1 cellular context compared by ENCODE assay signal in genomic region chr16:30401768-30402425, GRCh38.
TF ChIP-seq lines count a peak whose summit lies in the region.

No MANE protein-coding gene starts in this region.

TF ChIP-seq in HepG2, 621 proteins besides CTCF, POLR2A, EP300 and RAD21 (continued from another document and continues in another):
- peak; percentile 28; the same call in 1 of the 2 replicates for TF ChIP-seq YEATS2 (CRISPR knock-in tag; IDR thresholded peaks at IDR 0.05; ENCODE audit: borderline replicate concordance)
- TF ChIP-seq POLR2AphosphoS5 (IDR thresholded peaks at IDR 0.05; ENCODE audit: low read depth, low read length) = peak; percentile 60
- peak; percentile 78 for TF ChIP-seq ZNF441 (CRISPR knock-in tag; IDR thresholded peaks at IDR 0.05; ENCODE audit: borderline replicate concordance)
- TF ChIP-seq CBX2 (IDR thresholded peaks at IDR 0.05; ENCODE audit: low read depth, low read length) = no peak
- 0 out of 2 replicates have a peak, but pooled peaks have one; percentile 24 for TF ChIP-seq CBX2 (CRISPR knock-in tag; IDR thresholded peaks at IDR 0.05; ENCODE audit: low read depth)
- no peak for TF ChIP-seq ZFP90 (CRISPR knock-in tag; IDR thresholded peaks at IDR 0.05; ENCODE audit: borderline replicate concordance)
- TF ChIP-seq HMG20A (CRISPR knock-in tag; IDR thresholded peaks at IDR 0.05; ENCODE audit: borderline replicate concordance) = peak; percentile 75; the same call in 1 of the 2 replicates
- no peak for TF ChIP-seq ZNF660 (CRISPR knock-in tag; IDR thresholded peaks at IDR 0.05; ENCODE audit: borderline replicate concordance, low read depth)
- TF ChIP-seq ZNF207 (IDR thresholded peaks at IDR 0.05; ENCODE audit: borderline replicate concordance) = no peak
- TF ChIP-seq ELF3 (CRISPR knock-in tag; IDR thresholded peaks at IDR 0.05) = peak; percentile 75
- 0 out of 2 replicates have a peak, but pooled peaks have one; percentile 44 for TF ChIP-seq ZNF703 (CRISPR knock-in tag; IDR thresholded peaks at IDR 0.05; ENCODE audit: borderline replicate concordance)
- TF ChIP-seq CSRNP1 (CRISPR knock-in tag; IDR thresholded peaks at IDR 0.05) = 0 out of 2 replicates have a peak, but pooled peaks have one; percentile 65
- TF ChIP-seq MIER3 (CRISPR knock-in tag; IDR thresholded peaks at IDR 0.05; ENCODE audit: borderline replicate concordance) = peak; percentile 85; the same call in 1 of the 2 replicates
- TF ChIP-seq DPF2 (CRISPR knock-in tag; IDR thresholded peaks at IDR 0.05; ENCODE audit: borderline replicate concordance, low read depth) = peak; percentile 78; the same call in 1 of the 2 replicates
- peak; percentile 48 for TF ChIP-seq TBL1XR1 (IDR thresholded peaks at IDR 0.05; ENCODE audit: borderline replicate concordance, low read length, partially characterized antibody)
- no peak for TF ChIP-seq ZNF407 (CRISPR knock-in tag; IDR thresholded peaks at IDR 0.05; ENCODE audit: not compliant biosample characterization)
- 0 out of 2 replicates have a peak, but pooled peaks have one; percentile 31 for TF ChIP-seq TSC22D2 (CRISPR knock-in tag; IDR thresholded peaks at IDR 0.05; ENCODE audit: borderline replicate concordance)
- peak; percentile 83; the same call in 1 of the 2 replicates for TF ChIP-seq SSRP1 (CRISPR knock-in tag; IDR thresholded peaks at IDR 0.05)
- TF ChIP-seq ZNF276 (CRISPR knock-in tag; IDR thresholded peaks at IDR 0.05; ENCODE audit: low read depth) = 0 out of 2 replicates have a peak, but pooled peaks have one; percentile 36
- peak; percentile 82; the same call in 1 of the 2 replicates for TF ChIP-seq AHDC1 (CRISPR knock-in tag; IDR thresholded peaks at IDR 0.05; ENCODE audit: borderline replicate concordance)
- TF ChIP-seq ZNF788 (CRISPR knock-in tag; IDR thresholded peaks at IDR 0.05; ENCODE audit: borderline replicate concordance) = peak; percentile 76; the same call in 1 of the 2 replicates
- no peak for TF ChIP-seq IRF1 (CRISPR knock-in tag; IDR thresholded peaks at IDR 0.05; ENCODE audit: low read depth)
- peak; percentile 44; the same call in 1 of the 2 replicates for TF ChIP-seq ZNF121 (CRISPR knock-in tag; IDR thresholded peaks at IDR 0.05)
- peak; percentile 90 for TF ChIP-seq ZNF280D (CRISPR knock-in tag; IDR thresholded peaks at IDR 0.05)
- TF ChIP-seq MLX (CRISPR knock-in tag; IDR thresholded peaks at IDR 0.05) = 0 out of 2 replicates have a peak, but pooled peaks have one; percentile 27
- TF ChIP-seq ZGPAT (CRISPR knock-in tag; IDR thresholded peaks at IDR 0.05) = peak; percentile 44
- TF ChIP-seq MIER2 (CRISPR knock-in tag; IDR thresholded peaks at IDR 0.05) = 0 out of 2 replicates have a peak, but pooled peaks have one; percentile 52
- peak; percentile 76; the same call in 1 of the 2 replicates for TF ChIP-seq ZSCAN9 (CRISPR knock-in tag; IDR thresholded peaks at IDR 0.05; ENCODE audit: borderline replicate concordance)
- TF ChIP-seq NCOA2 (CRISPR knock-in tag; IDR thresholded peaks at IDR 0.05) = peak; percentile 72
